In the genomic region with DNA sequence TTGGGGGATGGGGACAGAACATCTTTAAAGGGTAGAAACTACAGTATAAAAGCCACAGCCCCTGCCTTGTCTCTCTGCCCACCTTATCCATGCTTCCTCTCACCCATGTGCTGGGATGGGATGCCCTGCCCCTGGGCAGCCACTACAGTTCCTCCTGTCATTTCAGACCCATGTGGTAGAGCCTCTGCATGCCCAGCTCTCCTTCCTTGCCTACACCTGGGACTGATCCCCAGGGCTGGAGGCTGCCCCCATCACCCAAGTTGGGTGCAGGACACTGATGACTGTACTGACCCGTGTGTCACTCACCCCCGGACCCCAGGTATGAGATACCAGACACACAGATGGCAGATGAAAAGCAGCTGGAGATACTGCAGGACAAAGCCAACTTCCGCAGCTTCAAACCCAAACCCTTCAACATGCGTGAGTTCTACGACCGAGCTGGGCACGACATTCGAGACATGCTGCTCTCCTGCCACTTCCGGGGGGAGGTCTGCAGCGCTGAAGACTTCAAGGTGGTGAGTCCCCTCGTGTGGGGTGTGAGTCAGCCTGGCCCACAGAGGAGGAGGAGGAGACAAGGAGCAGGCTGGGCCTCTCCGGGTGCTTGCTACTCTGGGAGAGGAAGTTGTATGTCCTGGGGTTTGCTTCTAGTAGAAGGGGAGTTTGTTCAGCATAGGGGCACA, we compare ENCODE assay signal across 8 cellular contexts. TPM values are rescaled to one million over a fixed set of nuclear protein-coding genes. Genes with fewer than 3 reads are reported as not detected.
DNase-seq lines count a peak whose midpoint lies in the region; ATAC-seq lines count a peak whose summit lies in the region.
"Had no signal": no experiment of that assay in that cellular context is flagged by ENCODE, and none has a peak within 500 bp of the region (broad histone marks: within the 10 kb centered on the region; RNA-seq: fewer than 3 reads in every experiment).

No MANE protein-coding gene starts in this region.

- peak in 2 of 5 donors; percentile 53 to 82 for DNase-seq in CD8-positive, alpha-beta memory T cell
- peak; percentile 84 for DNase-seq in activated CD4-positive, alpha-beta T cell treated with anti-CD3 and anti-CD28 coated beads, Interleukin-2, amount 10 ng/mL, durations not matched to agents 24 days and 14 days
- DNase-seq in naive B cell, result no peak
- DNase-seq in NCI-H146 (lab: John Stamatoyannopoulos, UW), result no peak
- DNase-seq in mesenchymal stem cell, result no peak

- no peak overlapping the region for H2AFZ ChIP-seq in mesenchymal stem cell (ENCODE audit: low read depth, low read length)

- CTCF ChIA-PET in CD8-positive, alpha-beta memory T cell (lab: Charles Lee), result interaction anchor here (0.8 to 5.4 kb wide), 8 partner anchors 10 to 116 kb away, joined by 3 to 47 read pairs (median 10); a partner anchor contains a TSS

- peak overlapping the region; percentile 17 to 72 (median 44) for H3K4me3 Mint-ChIP-seq in CD8-positive, alpha-beta memory T cell
- H3K4me3 Mint-ChIP-seq in activated CD4-positive, alpha-beta T cell treated with anti-CD3 and anti-CD28 coated beads, Interleukin-2, amount 10 ng/mL, durations not matched to agents 24 days and 14 days, result peak overlapping the region; percentile 90
- peak overlapping the region in 7 of 8 donors; percentile 4 to 78 (median 29) for H3K4me3 Mint-ChIP-seq in naive B cell

- peaks cover 27 to 54% (median 32%) of the 10 kb centered on the region in 3 donors for H3K4me1 Mint-ChIP-seq in CD8-positive, alpha-beta memory T cell
- H3K4me1 Mint-ChIP-seq in activated CD4-positive, alpha-beta T cell treated with anti-CD3 and anti-CD28 coated beads, Interleukin-2, amount 10 ng/mL, durations not matched to agents 24 days and 14 days, result peaks cover 44% of the 10 kb centered on the region
- H3K4me1 Mint-ChIP-seq in naive B cell, result peaks cover 17 to 21% (median 20%) of the 10 kb centered on the region in 3 donors

- no peak overlapping the region for H3K27ac ChIP-seq in CD8-positive, alpha-beta memory T cell (ENCODE audit: low read depth, low read length)
- no peak overlapping the region for H3K27ac ChIP-seq in mesenchymal stem cell (ENCODE audit: low read length, poor library complexity, severe bottlenecking)
- H3K27ac ChIP-seq: heart left ventricle had no signal

- H3K4me3 ChIP-seq in CD8-positive, alpha-beta memory T cell (ENCODE audit: low read length), result no peak overlapping the region
- no peak overlapping the region for H3K4me3 ChIP-seq in mesenchymal stem cell (ENCODE audit: insufficient read depth in 1 of 2, low read depth in 1 of 2, low read length in 2 of 2)
- H3K4me3 ChIP-seq: heart left ventricle had no signal

- no peak overlapping the region for H4K8ac ChIP-seq in mesenchymal stem cell (ENCODE audit: low read length)

- H3K9me3 Mint-ChIP-seq in CD8-positive, alpha-beta memory T cell, result no peaks in the 10 kb centered on the region
- H3K9me3 Mint-ChIP-seq in activated CD4-positive, alpha-beta T cell treated with anti-CD3 and anti-CD28 coated beads, Interleukin-2, amount 10 ng/mL, durations not matched to agents 24 days and 14 days, result no peaks in the 10 kb centered on the region
- peaks cover 0 to 2% (median 0%) of the 10 kb centered on the region in 7 donors for H3K9me3 Mint-ChIP-seq in naive B cell

- no peak overlapping the region for H3K4ac ChIP-seq in mesenchymal stem cell (ENCODE audit: low read depth in 1 of 2, low read length in 2 of 2)

- no peaks in the 10 kb centered on the region for H3K9me3 ChIP-seq in CD8-positive, alpha-beta memory T cell (ENCODE audit: low read length)
- H3K9me3 ChIP-seq in mesenchymal stem cell (ENCODE audit: control insufficient read depth, low read length), result no peaks in the 10 kb centered on the region
- H3K9me3 ChIP-seq: heart left ventricle had no signal

- no peak for ATAC-seq in naive B cell (ENCODE audit: low read depth in 2 of 2)
- no peak for ATAC-seq in HG03196 (IDR thresholded peaks at IDR 0.05; ENCODE audit: unreplicated experiment)
- ATAC-seq: heart left ventricle, sciatic nerve had no signal

- WGBS in mesenchymal stem cell, result 56% methylated on average over 11 of the region's 12 CpGs

- no peak overlapping the region for H2BK120ac ChIP-seq in mesenchymal stem cell (ENCODE audit: low read depth, low read length)

- no peak overlapping the region for H3K18ac ChIP-seq in mesenchymal stem cell (ENCODE audit: low read depth in 1 of 2, low read length in 2 of 2)

- H3K36me3 Mint-ChIP-seq in CD8-positive, alpha-beta memory T cell, result peaks cover 0 to 2% (median 0%) of the 10 kb centered on the region in 3 donors
- H3K36me3 Mint-ChIP-seq in activated CD4-positive, alpha-beta T cell treated with anti-CD3 and anti-CD28 coated beads, Interleukin-2, amount 10 ng/mL, durations not matched to agents 24 days and 14 days (ENCODE audit: low read depth), result peaks cover 6% of the 10 kb centered on the region
- peaks cover 0 to 7% of the 10 kb centered on the region in 2 donors for H3K36me3 Mint-ChIP-seq in naive B cell

- no peak overlapping the region for H2BK12ac ChIP-seq in mesenchymal stem cell (ENCODE audit: low read length in 2 of 2)

- H3K36me3 ChIP-seq in CD8-positive, alpha-beta memory T cell (ENCODE audit: insufficient read depth, low read length), result no peaks in the 10 kb centered on the region
- peaks cover 0 to 15% of the 10 kb centered on the region in 2 experiments for H3K36me3 ChIP-seq in mesenchymal stem cell (ENCODE audit: control insufficient read depth in 1 of 2, insufficient read depth in 2 of 2, low read depth in 1 of 2, low read length in 2 of 2)
- H3K36me3 ChIP-seq: heart left ventricle had no signal

- no peak overlapping the region for H2BK15ac ChIP-seq in mesenchymal stem cell (ENCODE audit: low read depth, poor library complexity, severe bottlenecking)

- no peak overlapping the region for H3K23ac ChIP-seq in mesenchymal stem cell (ENCODE audit: low read length in 2 of 2)

- peaks cover 33% of the 10 kb centered on the region for H3K4me1 ChIP-seq in CD8-positive, alpha-beta memory T cell (ENCODE audit: insufficient read depth, low read length)
- H3K4me1 ChIP-seq in mesenchymal stem cell (ENCODE audit: control insufficient read depth, insufficient read depth, low read depth, low read length), result peaks cover 29% of the 10 kb centered on the region

- no peak overlapping the region for H3K4me2 ChIP-seq in mesenchymal stem cell (ENCODE audit: low read length, poor library complexity, severe bottlenecking)

- POLR2A ChIA-PET in CD8-positive, alpha-beta memory T cell (lab: Charles Lee), result interaction anchor here (0.6 to 1.4 kb wide), 2 partner anchors 8 to 53 kb away, joined by 3 to 5 read pairs; a partner anchor contains a TSS

- no peaks in the 10 kb centered on the region for H3K79me1 ChIP-seq in mesenchymal stem cell (replicated peaks; ENCODE audit: low read length, poor library complexity, severe bottlenecking)

- no peak overlapping the region for H4K91ac ChIP-seq in mesenchymal stem cell (ENCODE audit: low read length)

- peaks cover 35 to 45% of the 10 kb centered on the region in 2 donors for H3K27me3 Mint-ChIP-seq in CD8-positive, alpha-beta memory T cell
- H3K27me3 Mint-ChIP-seq in activated CD4-positive, alpha-beta T cell treated with anti-CD3 and anti-CD28 coated beads, Interleukin-2, amount 10 ng/mL, durations not matched to agents 24 days and 14 days, result peaks cover 22% of the 10 kb centered on the region
- H3K27me3 Mint-ChIP-seq in naive B cell, result peaks cover 51 to 80% (median 67%) of the 10 kb centered on the region in 3 donors

- H3K14ac ChIP-seq in mesenchymal stem cell (ENCODE audit: low read length in 2 of 2), result no peak overlapping the region

- peak overlapping the region in 2 of 8 donors; percentile 29 to 64 for H3K27ac Mint-ChIP-seq in CD8-positive, alpha-beta memory T cell
- H3K27ac Mint-ChIP-seq in activated CD4-positive, alpha-beta T cell treated with anti-CD3 and anti-CD28 coated beads, Interleukin-2, amount 10 ng/mL, durations not matched to agents 24 days and 14 days, result peak overlapping the region; percentile 65
- H3K27ac Mint-ChIP-seq in naive B cell, result peak overlapping the region in 1 of 6 donors; percentile 65

- no peak overlapping the region for H2BK5ac ChIP-seq in mesenchymal stem cell (ENCODE audit: low read depth, low read length, poor library complexity, severe bottlenecking)

- intact Hi-C loops in activated CD4-positive, alpha-beta T cell treated with anti-CD3 and anti-CD28 coated beads, Interleukin-2, amount 10 ng/mL, durations not matched to agents 24 days and 14 days (cut with micrococcal nuclease), result no loop called here

- H3K27me3 ChIP-seq in CD8-positive, alpha-beta memory T cell (ENCODE audit: insufficient read depth, low read length, poor library complexity, severe bottlenecking), result peaks cover 12% of the 10 kb centered on the region
- peaks cover 11 to 20% of the 10 kb centered on the region in 2 experiments for H3K27me3 ChIP-seq in mesenchymal stem cell (ENCODE audit: control insufficient read depth in 1 of 2, insufficient read depth in 1 of 2, low read length in 2 of 2)

- no peak overlapping the region for H3K9ac ChIP-seq in mesenchymal stem cell (ENCODE audit: low read length)

- H2AK5ac ChIP-seq in mesenchymal stem cell (ENCODE audit: low read length, severe bottlenecking), result no peak overlapping the region

RNA-seq across cellular contexts. Expression of a gene that starts 2.2 kb away (rescaled TPM):
- 1 to 10 TPM; 6.4 TPM for total RNA-seq in CD8-positive, alpha-beta memory T cell
- polyA plus RNA-seq in CD8-positive, alpha-beta memory T cell, result 0.07 TPM
- 17.6 and 19.7 TPM in 2 replicates for total RNA-seq in activated CD4-positive, alpha-beta T cell treated with anti-CD3 and anti-CD28 coated beads, Interleukin-2, amount 10 ng/mL, durations not matched to agents 24 days and 14 days
- not detected for polyA plus RNA-seq in naive B cell (ENCODE audit: low read depth in 6 of 6)
- 6.4 TPM for polyA plus RNA-seq in mesenchymal stem cell (2013, experiment 1 of 2)
- polyA plus RNA-seq in mesenchymal stem cell (2013, experiment 2 of 2), result 6.0 TPM

RNA-seq across cellular contexts. Expression of a gene that starts 25.6 kb away (rescaled TPM):
- 10 to 100 TPM; 72.3 to 78.2 TPM for total RNA-seq in CD8-positive, alpha-beta memory T cell
- polyA plus RNA-seq in CD8-positive, alpha-beta memory T cell, result 16.1 TPM
- total RNA-seq in activated CD4-positive, alpha-beta T cell treated with anti-CD3 and anti-CD28 coated beads, Interleukin-2, amount 10 ng/mL, durations not matched to agents 24 days and 14 days, result 73.1 and 82.5 TPM in 2 replicates
- 10 to 100 TPM; 13.1 to 28.1 (median 21.0) TPM for polyA plus RNA-seq in naive B cell (ENCODE audit: low read depth in 6 of 6)
- 38.9 TPM for polyA plus RNA-seq in mesenchymal stem cell (2013, experiment 1 of 2)
- 37.6 TPM for polyA plus RNA-seq in mesenchymal stem cell (2013, experiment 2 of 2)

RNA-seq across cellular contexts. Expression of a gene that starts 34.3 kb away (rescaled TPM):
- 10 to 100 TPM; 79.3 to 84.3 TPM for total RNA-seq in CD8-positive, alpha-beta memory T cell
- 11.9 TPM for polyA plus RNA-seq in CD8-positive, alpha-beta memory T cell
- 71.2 and 71.6 TPM in 2 replicates for total RNA-seq in activated CD4-positive, alpha-beta T cell treated with anti-CD3 and anti-CD28 coated beads, Interleukin-2, amount 10 ng/mL, durations not matched to agents 24 days and 14 days
- 1 to 10 TPM in 5 of 6 donors, not detected in 1; 4.7 to 9.0 (median 8.7) TPM for polyA plus RNA-seq in naive B cell (ENCODE audit: low read depth in 6 of 6)
- 12.0 TPM for polyA plus RNA-seq in mesenchymal stem cell (2013, experiment 1 of 2)
- polyA plus RNA-seq in mesenchymal stem cell (2013, experiment 2 of 2), result 13.2 TPM

RNA-seq across cellular contexts. Expression of a gene that starts 44.2 kb away (rescaled TPM):
- total RNA-seq in CD8-positive, alpha-beta memory T cell, result under 1 TPM; 0.55 to 0.70 TPM
- polyA plus RNA-seq in CD8-positive, alpha-beta memory T cell, result not detected
- total RNA-seq in activated CD4-positive, alpha-beta T cell treated with anti-CD3 and anti-CD28 coated beads, Interleukin-2, amount 10 ng/mL, durations not matched to agents 24 days and 14 days, result 0.62 and 0.91 TPM in 2 replicates
- polyA plus RNA-seq in naive B cell (ENCODE audit: low read depth in 6 of 6), result not detected
- polyA plus RNA-seq in mesenchymal stem cell (2013, experiment 1 of 2), result not detected
- not detected for polyA plus RNA-seq in mesenchymal stem cell (2013, experiment 2 of 2)

RNA-seq across cellular contexts. Expression of a gene that starts 52.5 kb away (rescaled TPM):
- total RNA-seq in CD8-positive, alpha-beta memory T cell, result 10 to 100 TPM; 58.7 to 59.2 TPM
- polyA plus RNA-seq in CD8-positive, alpha-beta memory T cell, result 250 TPM
- 44.0 and 45.0 TPM in 2 replicates for total RNA-seq in activated CD4-positive, alpha-beta T cell treated with anti-CD3 and anti-CD28 coated beads, Interleukin-2, amount 10 ng/mL, durations not matched to agents 24 days and 14 days
- polyA plus RNA-seq in naive B cell (ENCODE audit: low read depth in 6 of 6), result 100 to 1,000 TPM; 171 to 225 (median 208) TPM
- polyA plus RNA-seq in mesenchymal stem cell (2013, experiment 1 of 2), result 143 TPM
- 147 TPM for polyA plus RNA-seq in mesenchymal stem cell (2013, experiment 2 of 2)

Comparison
In these comparisons a context has a peak if more than half of its experiments do, and no peak if none do; other contexts are left out.
1. H3K4me3 Mint-ChIP-seq: peak in every context shown above with its lines; median percentile 90 in activated CD4-positive, alpha-beta T cell treated with anti-CD3 and anti-CD28 coated beads, Interleukin-2, amount 10 ng/mL, durations not matched to agents 24 days and 14 days; 44 in CD8-positive, alpha-beta memory T cell; 29 in naive B cell.